Comparison of ENCODE assay signal across 14 cellular contexts in the genomic region with DNA sequence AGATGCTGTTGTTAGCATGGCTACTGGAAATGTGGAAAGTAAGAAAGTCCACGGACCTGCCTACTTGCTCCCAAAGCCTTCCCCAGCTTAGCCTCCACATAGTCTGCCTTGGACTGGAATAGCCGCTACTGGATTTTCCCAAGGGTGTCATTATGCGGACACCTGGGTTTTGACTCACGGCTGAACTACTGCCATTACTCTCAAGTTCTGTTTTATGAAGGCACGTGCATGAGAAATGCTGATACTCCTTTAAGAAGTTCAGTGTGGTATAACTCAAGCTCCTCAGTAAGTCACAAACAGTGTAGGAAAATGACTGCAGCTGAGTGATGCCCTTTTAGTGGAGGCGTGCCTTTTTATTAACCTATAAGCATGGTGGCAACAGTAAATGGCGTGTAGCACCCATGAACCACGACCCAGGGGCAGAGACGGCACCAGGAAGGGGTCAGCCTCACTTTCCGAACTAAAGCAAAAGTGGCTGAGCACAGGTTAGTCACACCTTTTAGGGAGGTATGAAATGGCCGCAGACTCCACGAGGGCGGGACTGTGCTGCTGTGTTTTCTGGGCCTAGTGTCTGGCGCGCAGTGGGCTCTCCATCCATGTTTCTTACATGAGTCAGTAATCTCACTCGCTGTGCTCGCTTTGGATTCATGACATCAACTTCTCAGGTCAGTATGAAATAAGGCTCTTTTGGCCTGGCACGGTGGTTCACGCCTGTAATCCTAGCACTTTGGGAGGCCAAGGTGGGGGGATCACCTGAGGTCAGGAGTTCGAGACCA. TPM values are rescaled to one million over a fixed set of nuclear protein-coding genes. Genes with fewer than 3 reads are reported as not detected.
DNase-seq lines count a peak whose midpoint lies in the region; ATAC-seq and TF ChIP-seq lines count a peak whose summit lies in the region.
"Had no signal": no experiment of that assay in that cellular context is flagged by ENCODE, and none has a peak within 500 bp of the region (broad histone marks: within the 10 kb centered on the region; RNA-seq: fewer than 3 reads in every experiment).

No MANE protein-coding gene starts in this region.

- no peaks in the 10 kb centered on the region for H3K27me3 ChIP-seq in HUES48 (ENCODE audit: control insufficient read depth, insufficient read depth, low read length)
- no peaks in the 10 kb centered on the region for H3K27me3 ChIP-seq in brain microvascular endothelial cell (replicated peaks)
- H3K27me3 ChIP-seq in right cardiac atrium (ENCODE audit: control insufficient read depth, insufficient read depth): no peaks in the 10 kb centered on the region
- no peaks in the 10 kb centered on the region for H3K27me3 ChIP-seq in skeletal muscle tissue (ENCODE audit: control insufficient read depth in 3 of 3, insufficient read depth in 3 of 3, low read length in 3 of 3)
- H3K27me3 ChIP-seq: MG63 had no signal

- H3K4me1 ChIP-seq in HUES48 (ENCODE audit: control insufficient read depth, insufficient read depth, low read length) (peaks cover 15% of the 10 kb centered on the region), right cardiac atrium (ENCODE audit: control insufficient read depth, insufficient read depth, low read length) (no peaks in the 10 kb centered on the region), skeletal muscle tissue (ENCODE audit: control insufficient read depth in 3 of 3, insufficient read depth in 3 of 3, low read length in 3 of 3) (peaks cover 18 to 33% (median 33%) of the 10 kb centered on the region in 3 donors)

- 86% methylated on average over 20 of the region's 20 CpGs for WGBS in right cardiac atrium

- intact Hi-C loops in right cardiac atrium (cut with DNase I): loop anchor here in 2 of 4 donors (5.0 to 10.0 kb wide), 3 partner anchors 172 to 450 kb away; partner anchors contain the start of gene SLC22A23 (in 2 of the 2)

- H3K27ac ChIP-seq in HUES48 (ENCODE audit: low read depth, low read length) (peak overlapping the region; percentile 81), brain microvascular endothelial cell (peak overlapping the region; percentile 87), right cardiac atrium (ENCODE audit: low read length) (peak overlapping the region; percentile 7), skeletal muscle tissue (ENCODE audit: low read depth, low read length) (peak overlapping the region; percentile 14)

- H3K4me3 ChIP-seq in HUES48 (ENCODE audit: low read depth, low read length) (no peak overlapping the region), brain microvascular endothelial cell (ENCODE audit: low read depth, low read length) (no peak overlapping the region), right cardiac atrium (ENCODE audit: low read length) (no peak overlapping the region), skeletal muscle tissue (ENCODE audit: low read length in 3 of 3) (no peak overlapping the region)
- H3K4me3 ChIP-seq: MG63 had no signal

- H3K36me3 ChIP-seq in HUES48 (ENCODE audit: control insufficient read depth, insufficient read depth, low read length) (peaks cover 11% of the 10 kb centered on the region; the same call in 1 of the 2 replicates), brain microvascular endothelial cell (replicated peaks) (no peaks in the 10 kb centered on the region), skeletal muscle tissue (ENCODE audit: control insufficient read depth in 3 of 3, insufficient read depth in 3 of 3, low read length in 3 of 3) (peaks cover 3% of the 10 kb centered on the region in 3 donors)
- H3K36me3 ChIP-seq: MG63 had no signal

- TF ChIP-seq CTCF in brain microvascular endothelial cell (IDR thresholded peaks at IDR 0.05; ENCODE audit: low read depth, low read length, missing control alignments): no peak

- in situ Hi-C loops in brain microvascular endothelial cell (cut with HindIII; ENCODE audit: low pct_ligation_motif_present, low sequenced_read_pairs): loop anchor here (10.0 kb wide), 1 partner anchor 442 kb away; no protein-coding TSS in a partner anchor

- DNase-seq in brain microvascular endothelial cell: no peak
- DNase-seq in right cardiac atrium: peak in 2 of 3 donors; percentile 18 to 32
- no peak for DNase-seq in NCI-H2107 (lab: John Stamatoyannopoulos, UW)
- no peak for DNase-seq in NCI-H69 (lab: John Stamatoyannopoulos, UW)
- no peak for DNase-seq in middle frontal gyrus (ENCODE audit: extremely low spot score, low spot score)
- DNase-seq: activated naive CD4-positive, alpha-beta T cell treated with anti-CD3 and anti-CD28 coated beads, Interleukin-2, amount 50 U/mL, for 16 hours; NCI-H2171 treated with DMSO at 0.1 percent for 48 hours; nucleus accumbens had no signal

- H3K9ac ChIP-seq in HUES48 (ENCODE audit: low read depth, low read length): no peak overlapping the region
- H3K9ac ChIP-seq in skeletal muscle tissue (ENCODE audit: low read depth in 1 of 3, low read length in 3 of 3): no peak overlapping the region

- no peaks in the 10 kb centered on the region for H3K9me3 ChIP-seq in HUES48 (ENCODE audit: control insufficient read depth, insufficient read depth, low read length)
- H3K9me3 ChIP-seq in right cardiac atrium (ENCODE audit: control insufficient read depth, low read length): no peaks in the 10 kb centered on the region
- H3K9me3 ChIP-seq in skeletal muscle tissue (ENCODE audit: control insufficient read depth in 3 of 3, low read length in 3 of 3): no peaks in the 10 kb centered on the region
- H3K9me3 ChIP-seq: MG63 had no signal

- ATAC-seq in right cardiac atrium (no peak), GM21717 (IDR thresholded peaks at IDR 0.05; ENCODE audit: unreplicated experiment) (no peak)
- ATAC-seq: left colon had no signal

RNA-seq across cellular contexts. Expression of gene PSMG4, which starts 23.9 kb away (rescaled TPM):
- total RNA-seq in right cardiac atrium: 10 to 100 TPM in 2 of 4 donors, 1 to 10 TPM in 2; 7.9 to 10.7 (median 9.9) TPM
- polyA plus RNA-seq in right cardiac atrium: 16.7 TPM
- 16.7 TPM for total RNA-seq in skeletal muscle tissue

RNA-seq across cellular contexts. Expression of gene TUBB2B, which starts 55.2 kb away (rescaled TPM):
- total RNA-seq in right cardiac atrium (1 to 10 TPM; 1.4 to 3.2 (median 1.8) TPM), skeletal muscle tissue (104 TPM)
- polyA plus RNA-seq in right cardiac atrium: 4.7 TPM
- total RNA-seq: activated CD8-positive, alpha-beta memory T cell treated with anti-CD3 and anti-CD28 coated beads for 36 hours had no signal

Comparison
In these comparisons a context has a peak if more than half of its experiments do, and no peak if none do; other contexts are left out.
1. H3K27ac ChIP-seq: peak in every context shown above with its lines; median percentile 87 in brain microvascular endothelial cell; 81 in HUES48; 14 in skeletal muscle tissue; 7 in right cardiac atrium.
2. DNase-seq: peak in right cardiac atrium (2 of 3); none in brain microvascular endothelial cell (single experiment), NCI-H2107 (single experiment), NCI-H69 (single experiment) and middle frontal gyrus (single experiment).
3. RNA of gene TUBB2B, which starts 55.2 kb away (total RNA-seq): 104 TPM in skeletal muscle tissue (single experiment); 1.4 to 3.2 TPM in right cardiac atrium; every median in the first group is over 10 times any median in the second.